8 cellular contexts compared by ENCODE assay signal in genomic region chr12:91490667-91491309, GRCh38.
"Had no signal": no experiment of that assay in that cellular context is flagged by ENCODE, and none has a peak within 500 bp of the region (broad histone marks: within the 10 kb centered on the region; RNA-seq: fewer than 3 reads in every experiment).

No MANE protein-coding gene starts in this region.

- H3K36me3 Mint-ChIP-seq: IgD-negative memory B cell had no signal

- H3K4me2 ChIP-seq: GM23338 had no signal

- DNase-seq: H9, HCEC 1CT, HFFc6, KBM-7 had no signal

- H3K27ac ChIP-seq: HL-60 had no signal

- H3K27ac Mint-ChIP-seq: GM23338, H9, HFFc6 had no signal

- H3K4me3 ChIP-seq: GM23338 had no signal

- H3K4me3 Mint-ChIP-seq: GM23338, H9, HFFc6, IgD-negative memory B cell had no signal

- ATAC-seq: GM23338, HepG2 had no signal

- H3K9me3 Mint-ChIP-seq: GM23338, H9, IgD-negative memory B cell had no signal

- H3K4me1 Mint-ChIP-seq: H9, IgD-negative memory B cell had no signal

- H2AFZ ChIP-seq: GM23338 had no signal
